21 cellular contexts compared by ENCODE assay signal in genomic region chr1:17021896-17022295, GRCh38. TPM values are rescaled to one million over a fixed set of nuclear protein-coding genes. Genes with fewer than 3 reads are reported as not detected.
DNase-seq lines count a peak whose midpoint lies in the region; ATAC-seq and TF ChIP-seq lines count a peak whose summit lies in the region.
"Had no signal": no experiment of that assay in that cellular context is flagged by ENCODE, and none has a peak within 500 bp of the region (broad histone marks: within the 10 kb centered on the region; RNA-seq: fewer than 3 reads in every experiment).

No MANE protein-coding gene starts in this region.

- peaks cover 10% of the 10 kb centered on the region for H3K4me1 Mint-ChIP-seq in activated T-cell treated with anti-CD3 and anti-CD28 coated beads, Interleukin-2, amount 50 U/mL, for 24 hours (ENCODE audit: low read depth)

- DNase-seq in activated T-cell treated with anti-CD3 and anti-CD28 coated beads, Interleukin-2, amount 50 U/mL, for 24 hours = no peak
- DNase-seq in activated T-cell treated with anti-CD3 and anti-CD28 coated beads, Interleukin-2, amount 50 U/mL, for 48 hours = no peak
- DNase-seq in dorsolateral prefrontal cortex (peak in 4 of 10 donors; percentile 16 to 54 (median 46)), posterior cingulate gyrus (peak in 7 of 10 donors; percentile 14 to 91 (median 43)), dedifferentiated amniotic fluid mesenchymal stem cell (ENCODE audit: extremely low spot score) (no peak)
- DNase-seq in stimulated activated CD4-positive, alpha-beta T cell treated with anti-CD3 and anti-CD28 coated beads, Interleukin-12 subunit alpha, Interleukin-12 subunit beta, amount 100 ng/mL, for 4 hours = no peak
- DNase-seq: Caco-2; CD4-positive, alpha-beta T cell; DMS153; GF-D8; NCI-H1048; NCI-H1436; NCI-H2029; NCI-H2171; NCI-H526; PC-9 had no signal

- intact Hi-C loops in dorsolateral prefrontal cortex (cut with DNase I) (no loop called here), posterior cingulate gyrus (cut with DNase I) (no loop called here)

- peak overlapping the region in 50 of 59 donors; percentile 2 to 87 (median 66) for H3K27ac ChIP-seq in dorsolateral prefrontal cortex
- H3K27ac ChIP-seq: HL-60, KMS-11, PC-9 had no signal

- no peaks in the 10 kb centered on the region for H3K27me3 ChIP-seq in dorsolateral prefrontal cortex

- H3K36me3 Mint-ChIP-seq in activated T-cell treated with anti-CD3 and anti-CD28 coated beads, Interleukin-2, amount 50 U/mL, for 24 hours (ENCODE audit: low read depth) = peaks cover 91% of the 10 kb centered on the region

- peak overlapping the region; percentile 57 for H3K27ac Mint-ChIP-seq in activated T-cell treated with anti-CD3 and anti-CD28 coated beads, Interleukin-2, amount 50 U/mL, for 24 hours
- H3K27ac Mint-ChIP-seq: CD4-positive, alpha-beta T cell had no signal

- no peaks in the 10 kb centered on the region for H3K27me3 Mint-ChIP-seq in activated T-cell treated with anti-CD3 and anti-CD28 coated beads, Interleukin-2, amount 50 U/mL, for 24 hours
- H3K27me3 Mint-ChIP-seq: CD4-positive, alpha-beta T cell had no signal

- no peak overlapping the region for H3K4me3 Mint-ChIP-seq in activated T-cell treated with anti-CD3 and anti-CD28 coated beads, Interleukin-2, amount 50 U/mL, for 24 hours
- H3K4me3 Mint-ChIP-seq: CD4-positive, alpha-beta T cell had no signal

- ATAC-seq in HG02798 (IDR thresholded peaks at IDR 0.05; ENCODE audit: poor library complexity, unreplicated experiment) = no peak

- no peak for TF ChIP-seq CTCF in dorsolateral prefrontal cortex (IDR thresholded peaks at IDR 0.05 in 54 of 56, conservative IDR thresholded peaks at IDR 0.05 in 2 of 56; ENCODE audit: low read depth in 1 of 56, partially characterized antibody in 56 of 56)

- H3K9me3 Mint-ChIP-seq in activated T-cell treated with anti-CD3 and anti-CD28 coated beads, Interleukin-2, amount 50 U/mL, for 24 hours = no peaks in the 10 kb centered on the region
- H3K9me3 Mint-ChIP-seq: CD4-positive, alpha-beta T cell had no signal

- no peak overlapping the region for H3K4me3 ChIP-seq in dorsolateral prefrontal cortex
- H3K4me3 ChIP-seq: HAP-1, PC-9 had no signal

RNA-seq across cellular contexts. Expression of gene ATP13A2, which starts 10.2 kb away (rescaled TPM):
- 100 to 1,000 TPM; 104 to 254 (median 196) TPM for total RNA-seq in dorsolateral prefrontal cortex

RNA-seq across cellular contexts. Expression of gene SDHB, which starts 31.9 kb away (rescaled TPM):
- 100 to 1,000 TPM in 9 of 120 experiments, 10 to 100 TPM in 111; 48.8 to 115 (median 83.6) TPM for total RNA-seq in dorsolateral prefrontal cortex

RNA-seq across cellular contexts. Expression of gene MFAP2, which starts 41.5 kb away (rescaled TPM):
- total RNA-seq in dorsolateral prefrontal cortex = 1 to 10 TPM in 17 of 120 experiments, under 1 TPM in 22, not detected in 81; 0.28 to 5.8 (median 0.89) TPM
- total RNA-seq: CD4-positive, alpha-beta T cell; HT1080 had no signal

Comparison
In these comparisons a context has a peak if more than half of its experiments do, and no peak if none do; other contexts are left out.
1. DNase-seq: peak in posterior cingulate gyrus (7 of 10); none in activated T-cell treated with anti-CD3 and anti-CD28 coated beads, Interleukin-2, amount 50 U/mL, for 24 hours (single experiment), activated T-cell treated with anti-CD3 and anti-CD28 coated beads, Interleukin-2, amount 50 U/mL, for 48 hours (0 of 2), dedifferentiated amniotic fluid mesenchymal stem cell (single experiment) and stimulated activated CD4-positive, alpha-beta T cell treated with anti-CD3 and anti-CD28 coated beads, Interleukin-12 subunit alpha, Interleukin-12 subunit beta, amount 100 ng/mL, for 4 hours (single experiment).